14 cellular contexts compared by ENCODE assay signal in the genomic region with DNA sequence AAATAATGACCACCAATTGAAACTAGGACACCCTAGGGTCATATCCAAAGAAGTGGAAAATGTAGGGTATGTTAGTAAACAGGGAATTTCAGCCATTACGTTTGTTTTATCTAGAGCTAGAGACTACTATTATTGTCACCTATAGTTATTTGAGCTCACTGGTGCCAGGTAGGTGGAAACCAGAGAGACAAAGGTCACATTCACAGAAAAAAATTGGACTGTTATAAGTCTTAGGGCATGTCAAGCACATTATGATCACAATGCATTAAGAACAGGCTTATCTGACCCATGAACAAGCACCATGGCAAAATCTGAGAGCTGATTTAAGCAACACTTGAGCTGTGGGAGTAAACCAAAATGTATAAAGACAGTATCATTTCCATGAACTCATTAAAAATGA.
"Had no signal": no experiment of that assay in that cellular context is flagged by ENCODE, and none has a peak within 500 bp of the region (broad histone marks: within the 10 kb centered on the region; RNA-seq: fewer than 3 reads in every experiment).

No MANE protein-coding gene starts in this region.

- H3K36me3 Mint-ChIP-seq: naive thymus-derived CD4-positive, alpha-beta T cell had no signal

- H3K36me3 ChIP-seq: adrenal gland, lower lobe of right lung, upper lobe of right lung had no signal

- H3K27me3 ChIP-seq: adrenal gland, foreskin keratinocyte, upper lobe of right lung had no signal

- DNase-seq: activated CD4-positive, alpha-beta T cell treated with anti-CD3 and anti-CD28 coated beads, Interleukin-2, amount 50 U/mL, for 1 hour; activated naive CD4-positive, alpha-beta T cell treated with anti-CD3 and anti-CD28 coated beads, Interleukin-2, amount 50 U/mL, for 16 hours; adrenal gland; effector CD4-positive, alpha-beta T cell; foreskin keratinocyte; head of caudate nucleus; lower lobe of right lung; naive thymus-derived CD4-positive, alpha-beta T cell; nucleus accumbens; stimulated activated CD4-positive, alpha-beta T cell treated with anti-CD3 and anti-CD28 coated beads, Interleukin-4, amount 100 ng/mL, for 1 hour; stimulated activated CD8-positive, alpha-beta memory T cell treated with anti-CD3 and anti-CD28 coated beads, Interleukin-4, amount 100 ng/mL, for 48 hours; T-helper 17 cell; upper lobe of right lung had no signal

- H3K4me1 ChIP-seq: adrenal gland, foreskin keratinocyte, lower lobe of right lung, upper lobe of right lung had no signal

- H3K4me3 ChIP-seq: adrenal gland, lower lobe of right lung, upper lobe of right lung had no signal

- H3K9me3 ChIP-seq: adrenal gland, lower lobe of right lung, upper lobe of right lung had no signal

- ATAC-seq: foreskin keratinocyte had no signal

- H3K27ac ChIP-seq: adrenal gland, foreskin keratinocyte, lower lobe of right lung, upper lobe of right lung had no signal

- H3K4me3 Mint-ChIP-seq: naive thymus-derived CD4-positive, alpha-beta T cell; stimulated activated naive CD8-positive, alpha-beta T cell treated with anti-CD3 and anti-CD28 coated beads, Interleukin-15, Interleukin-2, amounts not matched to agents 100 ng/mL and 50 ng/mL, for 24 hours; T-helper 17 cell had no signal

- H3K9me3 Mint-ChIP-seq: stimulated activated naive CD8-positive, alpha-beta T cell treated with anti-CD3 and anti-CD28 coated beads, Interleukin-15, Interleukin-2, amounts not matched to agents 100 ng/mL and 50 ng/mL, for 24 hours had no signal
